8 cellular contexts compared by ENCODE assay signal in the genomic region with DNA sequence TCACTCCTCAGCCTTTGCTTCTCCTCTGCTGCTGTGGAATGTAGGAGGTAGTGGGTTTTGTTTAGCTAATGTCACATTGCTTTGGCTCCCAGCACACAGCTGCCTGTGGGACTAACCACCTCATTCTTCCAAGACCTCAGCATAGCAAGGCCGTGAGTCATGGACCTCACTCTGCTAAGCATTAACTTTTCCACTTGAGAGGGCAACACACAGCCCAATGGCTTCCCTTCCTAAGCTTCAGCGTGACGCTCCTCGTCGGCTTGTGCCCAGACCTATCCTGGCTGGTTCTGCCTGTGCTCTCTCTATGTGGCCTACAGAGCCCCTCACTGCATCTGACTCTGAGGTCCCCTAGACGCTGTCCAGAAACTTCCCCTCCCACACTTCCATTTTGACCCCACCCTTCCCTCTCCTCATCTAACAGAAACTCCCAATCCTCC. TPM values are rescaled to one million over a fixed set of nuclear protein-coding genes. Genes with fewer than 3 reads are reported as not detected.
DNase-seq lines count a peak whose midpoint lies in the region; ATAC-seq and TF ChIP-seq lines count a peak whose summit lies in the region.

No MANE protein-coding gene starts in this region.

- H4K91ac ChIP-seq in trophoblast cell (ENCODE audit: low read depth, low read length), result peak overlapping the region; percentile 65

- H2AK5ac ChIP-seq in trophoblast cell (ENCODE audit: low read length), result no peak overlapping the region

- peak overlapping the region; percentile 87 for H3K27ac ChIP-seq in trophoblast cell (ENCODE audit: low read depth, low read length)

- peaks cover 5% of the 10 kb centered on the region for H3K79me2 ChIP-seq in trophoblast cell (ENCODE audit: control insufficient read depth, insufficient read depth, low read length, poor library complexity)

- H2BK5ac ChIP-seq in trophoblast cell (ENCODE audit: low read depth, low read length, poor library complexity), result peak overlapping the region; percentile 67

- H3K27me3 ChIP-seq in trophoblast cell (ENCODE audit: insufficient read depth, low read length), result no peaks in the 10 kb centered on the region

- H3K4me3 ChIP-seq in fibroblast of the aortic adventitia (ENCODE audit: low read depth, low read length), result peak overlapping the region; percentile 20
- no peak overlapping the region for H3K4me3 ChIP-seq in trophoblast cell (ENCODE audit: low read depth, low read length)

- peak; percentile 100 for DNase-seq in EL
- DNase-seq in RKO (ENCODE audit: low spot score), result peak; percentile 94
- DNase-seq in fibroblast of the aortic adventitia (ENCODE audit: low read depth), result peak; percentile 100
- peak; percentile 92 to 95 for DNase-seq in trophoblast cell
- DNase-seq in NCI-H1417 (lab: John Stamatoyannopoulos, UW), result no peak
- no peak for DNase-seq in NCI-H1694 treated with DMSO at 0.1 percent for 48 hours (lab: John Stamatoyannopoulos, UW)
- DNase-seq in ecto neural progenitor cell (ENCODE audit: low spot score), result no peak

- no peak overlapping the region for H3K9ac ChIP-seq in trophoblast cell (ENCODE audit: low read length)

- H3K4ac ChIP-seq in trophoblast cell (ENCODE audit: low read depth, low read length), result no peak overlapping the region

- H4K8ac ChIP-seq in trophoblast cell (ENCODE audit: low read depth, low read length), result peak overlapping the region; percentile 25

- H3K79me1 ChIP-seq in trophoblast cell (ENCODE audit: low read length), result peaks cover 35% of the 10 kb centered on the region

- H3K14ac ChIP-seq in trophoblast cell (ENCODE audit: low read length), result peak overlapping the region; percentile 4

- peaks cover 7 to 12% of the 10 kb centered on the region in 2 experiments for H3K36me3 ChIP-seq in trophoblast cell (ENCODE audit: control insufficient read depth in 1 of 2, insufficient read depth in 2 of 2, low read length in 2 of 2)

- no peaks in the 10 kb centered on the region for H3K9me3 ChIP-seq in trophoblast cell (ENCODE audit: insufficient read depth, low read depth, low read length)

- WGBS in trophoblast cell (ENCODE audit: extremely low coverage, insufficient coverage, insufficient read length), result no CpG with 5 or more reads among the region's 6 CpGs

- ATAC-seq in GM21786 (IDR thresholded peaks at IDR 0.05; ENCODE audit: unreplicated experiment), result no peak

- peak overlapping the region; percentile 12 for H3K18ac ChIP-seq in trophoblast cell (ENCODE audit: low read length)

- H2BK12ac ChIP-seq in trophoblast cell (ENCODE audit: low read length), result peak overlapping the region; percentile 37

- no peak for TF ChIP-seq CTCF in fibroblast of the aortic adventitia (IDR thresholded peaks at IDR 0.05; ENCODE audit: insufficient read depth, low read length)

- no peak overlapping the region for H2AFZ ChIP-seq in trophoblast cell (ENCODE audit: insufficient read depth, low read length, poor library complexity)

- H3K4me2 ChIP-seq in trophoblast cell (ENCODE audit: low read length), result peak overlapping the region; percentile 3

- H2BK120ac ChIP-seq in trophoblast cell (ENCODE audit: insufficient read depth, low read length, poor library complexity), result peak overlapping the region; percentile 50

- H3K23ac ChIP-seq in trophoblast cell (ENCODE audit: low read length), result no peak overlapping the region

- peaks cover 31 to 40% of the 10 kb centered on the region in 2 experiments for H3K4me1 ChIP-seq in trophoblast cell (ENCODE audit: control insufficient read depth in 1 of 2, insufficient read depth in 2 of 2, low read length in 2 of 2)

- no peak overlapping the region for H4K12ac ChIP-seq in trophoblast cell (ENCODE audit: low read depth, low read length)

RNA-seq across cellular contexts. Expression of a gene that starts 23.3 kb away (rescaled TPM):
- 381 and 408 TPM in 2 replicates for total RNA-seq in fibroblast of the aortic adventitia (ENCODE audit: low replicate concordance)
- 105 and 106 TPM in 2 replicates for polyA plus RNA-seq in trophoblast cell (2013)

RNA-seq across cellular contexts. Expression of a gene that starts 37.6 kb away (rescaled TPM):
- 2.7 and 36.9 TPM in 2 replicates for total RNA-seq in fibroblast of the aortic adventitia (ENCODE audit: low replicate concordance)
- polyA plus RNA-seq in trophoblast cell (2013), result 26.3 and 28.5 TPM in 2 replicates

Comparison
In these comparisons a context has a peak if more than half of its experiments do, and no peak if none do; other contexts are left out.
1. DNase-seq: peak in EL (single experiment), RKO (single experiment), fibroblast of the aortic adventitia (single experiment) and trophoblast cell (2 of 2); none in NCI-H1417 (0 of 3), NCI-H1694 treated with DMSO at 0.1 percent for 48 hours (single experiment) and ecto neural progenitor cell (single experiment).